21 cellular contexts compared by ENCODE assay signal in the genomic region with DNA sequence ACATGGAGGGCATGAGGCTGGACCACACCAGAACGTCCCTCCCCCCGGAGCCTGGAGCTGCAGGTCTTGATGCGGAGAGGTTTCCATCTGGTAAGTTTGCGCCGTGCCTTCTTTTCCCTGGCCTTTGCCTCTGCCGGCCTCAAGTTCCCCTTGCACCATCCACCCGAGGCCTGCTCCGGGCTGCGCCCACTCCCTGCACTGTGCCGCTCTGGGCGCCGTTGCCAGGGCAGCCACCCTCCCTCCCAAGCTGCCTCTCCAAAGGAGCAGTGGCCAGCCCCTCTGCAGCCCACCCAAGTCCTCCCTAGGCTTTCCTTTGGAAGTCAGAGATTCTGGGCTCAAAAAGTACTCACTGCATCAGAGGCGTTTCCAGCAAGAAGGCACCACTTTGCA. TPM values are rescaled to one million over a fixed set of nuclear protein-coding genes. Genes with fewer than 3 reads are reported as not detected.
DNase-seq lines count a peak whose midpoint lies in the region; ATAC-seq, FAIRE-seq and TF ChIP-seq lines count a peak whose summit lies in the region.
"Had no signal": no experiment of that assay in that cellular context is flagged by ENCODE, and none has a peak within 500 bp of the region (broad histone marks: within the 10 kb centered on the region; RNA-seq: fewer than 3 reads in every experiment).

No MANE protein-coding gene starts in this region.

- H2BK15ac ChIP-seq in H9 (ENCODE audit: low read depth, low read length) = no peak overlapping the region

- H3K18ac ChIP-seq in H9 (ENCODE audit: insufficient read length, low read depth, low read length) (no peak overlapping the region), trophoblast cell (ENCODE audit: low read length) (no peak overlapping the region)

- H3K4me3 ChIP-seq in A549 (no peak overlapping the region), trophoblast cell (ENCODE audit: low read depth, low read length) (peak overlapping the region; percentile 12), pancreas (no peak overlapping the region)
- H3K4me3 ChIP-seq: HAP-1, SK-N-MC had no signal

- no peak overlapping the region for H3K27ac Mint-ChIP-seq in H9
- H3K27ac Mint-ChIP-seq: CD14-positive monocyte had no signal

- H4K20me1 ChIP-seq in H9 (ENCODE audit: control insufficient read depth, insufficient read depth, insufficient read length) = no peaks in the 10 kb centered on the region

- H2AFZ ChIP-seq in H9 (ENCODE audit: low read length) = no peak overlapping the region
- H2AFZ ChIP-seq in trophoblast cell (ENCODE audit: insufficient read depth, low read length, poor library complexity) = no peak overlapping the region

- no peak overlapping the region for H3K4me3 Mint-ChIP-seq in H9
- H3K4me3 Mint-ChIP-seq: CD14-positive monocyte had no signal

- no peaks in the 10 kb centered on the region for H3K36me3 Mint-ChIP-seq in H9 (ENCODE audit: insufficient read depth in 1 of 3, low read depth in 3 of 3)
- H3K36me3 Mint-ChIP-seq: CD14-positive monocyte had no signal

- peaks cover 13% of the 10 kb centered on the region for H3K27me3 Mint-ChIP-seq in H9 (ENCODE audit: low read depth)

- H4K5ac ChIP-seq in H9 (ENCODE audit: insufficient read length, low read depth, low read length) = no peak overlapping the region

- no peak overlapping the region for H3T11ph ChIP-seq in H9 (ENCODE audit: low read length)

- no peak overlapping the region for H4K91ac ChIP-seq in H9 (ENCODE audit: insufficient read length, low read depth, low read length)
- no peak overlapping the region for H4K91ac ChIP-seq in trophoblast cell (ENCODE audit: low read depth, low read length)

- intact Hi-C loops in pancreas (cut with DNase I) = no loop called here

- no peak overlapping the region for H3K14ac ChIP-seq in H9 (ENCODE audit: insufficient read depth, low read length)
- no peak overlapping the region for H3K14ac ChIP-seq in trophoblast cell (ENCODE audit: low read length)

- no peak overlapping the region for H3K56ac ChIP-seq in H9 (ENCODE audit: insufficient read length, low read depth, low read length)

- H3K27ac ChIP-seq in A549 (no peak overlapping the region), H9 (ENCODE audit: insufficient read length, low read depth, low read length) (no peak overlapping the region), trophoblast cell (ENCODE audit: low read depth, low read length) (no peak overlapping the region), pancreas (no peak overlapping the region)
- H3K27ac ChIP-seq: SK-N-MC had no signal

- H3K23me2 ChIP-seq in H9 (ENCODE audit: insufficient read length, low read depth, low read length, poor library complexity, severe bottlenecking) = no peaks in the 10 kb centered on the region

- CTCF ChIA-PET in A549 (lab: Yijun Ruan, JAX) = no interaction called here

- no peak for TF ChIP-seq EP300 in A549 (IDR thresholded peaks at IDR 0.05)

- 79% methylated on average over 13 of the region's 13 CpGs for WGBS in A549 (ENCODE audit: missing lambda C conversion rate)
- no CpG with 5 or more reads among the region's 13 CpGs for WGBS in H9 (ENCODE audit: extremely low coverage, insufficient read length, low lambda C conversion rate)
- WGBS in trophoblast cell (ENCODE audit: extremely low coverage, insufficient coverage, insufficient read length) = no CpG with 5 or more reads among the region's 13 CpGs
- WGBS in pancreas, 2 donors = 82 to 90% methylated on average over 13 of the region's 13 CpGs

- H3K36me3 ChIP-seq in trophoblast cell (ENCODE audit: control insufficient read depth in 1 of 2, insufficient read depth in 2 of 2, low read length in 2 of 2) (no peaks in the 10 kb centered on the region), pancreas (no peaks in the 10 kb centered on the region)
- H3K36me3 ChIP-seq: HAP-1 had no signal

- DNase-seq in A549 (ENCODE audit: low read depth in 1 of 2, low spot score in 1 of 2) = no peak
- DNase-seq in H9 = peak; percentile 18
- peak; percentile 3 for DNase-seq in iPS-NIHi11 (ENCODE audit: low spot score)
- DNase-seq in trophoblast cell = no peak
- no peak for DNase-seq in NCI-H748 treated with DMSO at 0.1 percent for 48 hours (lab: John Stamatoyannopoulos, UW)
- DNase-seq in pancreas = no peak
- DNase-seq: DND-41, KBM-7, NCI-H1105 treated with DMSO at 0.1 percent for 48 hours, NCI-H1694, NCI-H2081 treated with DMSO at 0.1 percent for 48 hours, NCI-H774, Right ventricle myocardium superior had no signal

- H3K27me3 ChIP-seq in H9 (ENCODE audit: insufficient read depth, low read length) = no peaks in the 10 kb centered on the region
- H3K27me3 ChIP-seq in trophoblast cell (ENCODE audit: insufficient read depth, low read length) = no peaks in the 10 kb centered on the region
- H3K27me3 ChIP-seq in pancreas = no peaks in the 10 kb centered on the region

- H2BK120ac ChIP-seq in H9 (ENCODE audit: low read depth, low read length, poor library complexity, severe bottlenecking) = no peak overlapping the region
- no peak overlapping the region for H2BK120ac ChIP-seq in trophoblast cell (ENCODE audit: insufficient read depth, low read length, poor library complexity)

- H2AK5ac ChIP-seq in H9 (ENCODE audit: insufficient read length, low read length) (no peak overlapping the region), trophoblast cell (ENCODE audit: low read length) (no peak overlapping the region)

- H3K4ac ChIP-seq in H9 (ENCODE audit: low read depth, low read length) = no peak overlapping the region; the same call in 1 of the 2 replicates
- no peak overlapping the region for H3K4ac ChIP-seq in trophoblast cell (ENCODE audit: low read depth, low read length)

- no peak for TF ChIP-seq POLR2A in A549 (IDR thresholded peaks at IDR 0.05; ENCODE audit: low read length)

- H2BK20ac ChIP-seq in H9 (ENCODE audit: low read depth, low read length, poor library complexity, severe bottlenecking) = no peak overlapping the region

- H3K23ac ChIP-seq in H9 (ENCODE audit: insufficient read length, low read depth, low read length) (no peak overlapping the region), trophoblast cell (ENCODE audit: low read length) (no peak overlapping the region)

- ATAC-seq in A549 (no peak), GM18909 (IDR thresholded peaks at IDR 0.05; ENCODE audit: poor library complexity, unreplicated experiment) (no peak), pancreas (no peak)
- ATAC-seq: HepG2 had no signal

- no peak for TF ChIP-seq CTCF in A549 (IDR thresholded peaks at IDR 0.05)
- TF ChIP-seq CTCF in H9 (conservative IDR thresholded peaks at IDR 0.05) = no peak
- no peak for TF ChIP-seq CTCF in pancreas (IDR thresholded peaks at IDR 0.05)

- H2BK5ac ChIP-seq in H9 (ENCODE audit: insufficient read length, low read length) = no peak overlapping the region
- no peak overlapping the region for H2BK5ac ChIP-seq in trophoblast cell (ENCODE audit: low read depth, low read length, poor library complexity)

- no peaks in the 10 kb centered on the region for H3K79me2 ChIP-seq in H9 (ENCODE audit: insufficient read depth, low read length)
- H3K79me2 ChIP-seq in trophoblast cell (ENCODE audit: control insufficient read depth, insufficient read depth, low read length, poor library complexity) = no peaks in the 10 kb centered on the region

- H3K79me1 ChIP-seq in H9 (ENCODE audit: insufficient read depth, low read depth, low read length, poor library complexity, severe bottlenecking) (no peaks in the 10 kb centered on the region), trophoblast cell (ENCODE audit: low read length) (no peaks in the 10 kb centered on the region)

- H3K4me1 ChIP-seq in A549 = no peaks in the 10 kb centered on the region
- no peaks in the 10 kb centered on the region for H3K4me1 ChIP-seq in H9 (ENCODE audit: insufficient read depth, low read length)
- H3K4me1 ChIP-seq in trophoblast cell (ENCODE audit: control insufficient read depth in 1 of 2, insufficient read depth in 2 of 2, low read length in 2 of 2) = peaks cover 0 to 3% of the 10 kb centered on the region in 2 experiments
- H3K4me1 ChIP-seq in pancreas = no peaks in the 10 kb centered on the region
- H3K4me1 ChIP-seq: HAP-1 had no signal

- H3K9me3 Mint-ChIP-seq in H9 = no peaks in the 10 kb centered on the region; a peak in 1 of 5 replicates
- H3K9me3 Mint-ChIP-seq: CD14-positive monocyte had no signal

- H4K8ac ChIP-seq in H9 (replicated peaks; ENCODE audit: insufficient read length, low read depth, low read length) (no peak overlapping the region), trophoblast cell (ENCODE audit: low read depth, low read length) (no peak overlapping the region)

- H2BK12ac ChIP-seq in H9 (ENCODE audit: insufficient read length, low read depth, low read length) = no peak overlapping the region
- no peak overlapping the region for H2BK12ac ChIP-seq in trophoblast cell (ENCODE audit: low read length)

- H3K9ac ChIP-seq in H9 (ENCODE audit: extremely low read depth, insufficient read length, low read length) (no peak overlapping the region), trophoblast cell (ENCODE audit: low read length) (no peak overlapping the region)

- H3K4me2 ChIP-seq in A549 = no peak overlapping the region
- no peak overlapping the region for H3K4me2 ChIP-seq in H9 (ENCODE audit: insufficient read depth, insufficient read length, low read length)
- no peak overlapping the region for H3K4me2 ChIP-seq in trophoblast cell (ENCODE audit: low read length)

- POLR2A ChIA-PET in A549 (lab: Yijun Ruan, JAX) = no interaction called here

- H3K9me3 ChIP-seq in A549 = no peaks in the 10 kb centered on the region
- H3K9me3 ChIP-seq in H9 (ENCODE audit: control insufficient read depth, low read depth, low read length) = no peaks in the 10 kb centered on the region
- H3K9me3 ChIP-seq in trophoblast cell (ENCODE audit: insufficient read depth, low read depth, low read length) = peaks cover 2% of the 10 kb centered on the region
- H3K9me3 ChIP-seq in pancreas = no peaks in the 10 kb centered on the region
- H3K9me3 ChIP-seq: HAP-1 had no signal

- H3K4me1 Mint-ChIP-seq in H9 = peaks cover 0 to 8% of the 10 kb centered on the region in 2 experiments; a peak in 2 of 4 replicates
- H3K4me1 Mint-ChIP-seq: CD14-positive monocyte had no signal

- no peak for TF ChIP-seq RAD21 in A549 (conservative IDR thresholded peaks at IDR 0.05 in 1 of 2, IDR thresholded peaks at IDR 0.05 in 1 of 2)

- no peak overlapping the region for H4K12ac ChIP-seq in trophoblast cell (ENCODE audit: low read depth, low read length)

- no peak for FAIRE-seq in A549 (lab: Jason Lieb, UNC)
- no peak for FAIRE-seq in pancreas (lab: Jason Lieb, UNC)
- FAIRE-seq: HepG2, RCC 7860 had no signal

RNA-seq across cellular contexts. Expression of gene MEG3, which starts 46.2 kb away (rescaled TPM):
- 27.0 and 38.0 TPM in 2 replicates for polyA plus RNA-seq in A549 (2011; rRNA removed)
- 19.9 and 24.5 TPM in 2 replicates for polyA plus RNA-seq in A549 (2012; cell fraction: cytosol; rRNA removed)
- polyA plus RNA-seq in A549 (2012; cell fraction: nucleus; rRNA removed) = 367 and 439 TPM in 2 replicates
- polyA plus RNA-seq in A549 (2017; fragmentation: RNase III; extraction: RNeasy Plus Mini Kit Qiagen cat#74134 plus additional on column Dnase treatment) = 56.7 to 66.4 TPM (median 57.8 TPM) in 3 replicates
- 14.8 and 15.7 TPM in 2 replicates for polyA minus RNA-seq in A549 (2011; rRNA and poly(A)+ RNA removed)
- 0.52 TPM in 1 of 2 replicates, not detected in the other for total RNA-seq in H9 (2021)
- polyA plus RNA-seq in trophoblast cell (2013) = 0.18 and 0.23 TPM in 2 replicates
- 100 to 1,000 TPM in 5 of 6 donors, 10 to 100 TPM in 1; 78.8 to 726 (median 175) TPM for total RNA-seq in pancreas
- polyA plus RNA-seq in pancreas = 1,000 to 10,000 TPM; 1,023 to 1,150 TPM
- total RNA-seq: HepG2, OCI-LY7 had no signal
- polyA plus RNA-seq: CD14-positive monocyte had no signal

RNA-seq across cellular contexts. Expression of gene DLK1, which starts 53.0 kb away (rescaled TPM):
- polyA plus RNA-seq in A549 (2011; rRNA removed) (0.13 TPM in 1 of 2 replicates, not detected in the other), A549 (2017; fragmentation: RNase III; extraction: RNeasy Plus Mini Kit Qiagen cat#74134 plus additional on column Dnase treatment) (0.06 to 0.08 TPM in 2 of 3 replicates, not detected in the other), pancreas (10 to 100 TPM in 1 of 2 donors, 1 to 10 TPM in 1; 8.0 to 51.1 TPM)
- polyA plus RNA-seq in A549 (2012; cell fraction: cytosol; rRNA removed) = 0.04 and 0.10 TPM in 2 replicates
- polyA plus RNA-seq in A549 (2012; cell fraction: nucleus; rRNA removed) = 0.08 TPM in 1 of 2 replicates, not detected in the other
- polyA minus RNA-seq in A549 (2011; rRNA and poly(A)+ RNA removed) = not detected in 2 replicates
- total RNA-seq in H9 (2021) (2.8 and 3.2 TPM in 2 replicates), pancreas (10 to 100 TPM in 4 of 6 donors, 1 to 10 TPM in 2; 7.7 to 65.5 (median 15.2) TPM)
- 2.7 and 4.0 TPM in 2 replicates for polyA plus RNA-seq in trophoblast cell (2013)
- total RNA-seq: NCI-H460, OCI-LY7 had no signal
- polyA plus RNA-seq: CD14-positive monocyte had no signal

Comparison
In these comparisons a context has a peak if more than half of its experiments do, and no peak if none do; other contexts are left out.
1. DNase-seq: peak in H9 (single experiment) and iPS-NIHi11 (single experiment); none in A549 (0 of 2), trophoblast cell (0 of 2), NCI-H748 treated with DMSO at 0.1 percent for 48 hours (single experiment) and pancreas (0 of 6).
2. RNA of gene MEG3, which starts 46.2 kb away (total RNA-seq): 78.8 to 726 TPM in pancreas; 0.52 TPM in H9; every median in the first group is over 10 times any median in the second.